In genomic region chr3:100260685-100261480, GRCh38 we compare ENCODE assay signal across 8 cellular contexts. TPM values are rescaled to one million over a fixed set of nuclear protein-coding genes. Genes with fewer than 3 reads are reported as not detected.
DNase-seq lines count a peak whose midpoint lies in the region; ATAC-seq and TF ChIP-seq lines count a peak whose summit lies in the region.

TBC1D23 (plus strand) TSS chr3:100260992; CDS start chr3:100261019, 27 bp downstream.

- H3K9me3 Mint-ChIP-seq in type B pancreatic cell: no peaks in the 10 kb centered on the region

- H3K4me3 Mint-ChIP-seq in type B pancreatic cell: peak within 1 kb of the TSS; percentile 98

- H3K27ac Mint-ChIP-seq in type B pancreatic cell: peak within 1 kb of the TSS; percentile 97

- TF ChIP-seq CTCF in GM13977 (IDR thresholded peaks at IDR 0.05; ENCODE audit: extremely low read depth, insufficient read depth, missing control alignments) (no peak), heart left ventricle (IDR thresholded peaks at IDR 0.05) (peak in 1 of 12 donors; percentile 29), type B pancreatic cell (conservative IDR thresholded peaks at IDR 0.05) (peak; percentile 14)

- peaks cover 52% of the 10 kb centered on the region for H3K4me1 Mint-ChIP-seq in type B pancreatic cell (ENCODE audit: unreplicated experiment)

- H3K27me3 ChIP-seq in heart left ventricle: no peaks in the 10 kb centered on the region

- H3K27me3 Mint-ChIP-seq in type B pancreatic cell: no peaks in the 10 kb centered on the region

- peak within 1 kb of the TSS; percentile 84 to 98 (median 92) for H3K27ac ChIP-seq in heart left ventricle

- no peaks in the 10 kb centered on the region for H3K36me3 ChIP-seq in heart left ventricle

- ATAC-seq in HG02884 (IDR thresholded peaks at IDR 0.05; ENCODE audit: unreplicated experiment) (peak; percentile 100), heart left ventricle (peak; percentile 99)

- peak; percentile 95 for DNase-seq in GM13977 (ENCODE audit: low spot score)
- peak; percentile 95 for DNase-seq in NCI-H146 treated with DMSO at 0.1 percent for 48 hours (lab: John Stamatoyannopoulos, UW; ENCODE audit: unreplicated experiment)
- peak; percentile 100 for DNase-seq in amniotic epithelial cell (ENCODE audit: low read depth)
- DNase-seq in heart left ventricle: peak; percentile 99
- DNase-seq in pons (ENCODE audit: low spot score): peak; percentile 100
- peak; percentile 97 for DNase-seq in type B pancreatic cell (ENCODE audit: extremely low spot score, unreplicated experiment)

- H3K36me3 Mint-ChIP-seq in type B pancreatic cell: no peaks in the 10 kb centered on the region

- peak; percentile 24 to 83 for TF ChIP-seq POLR2A in heart left ventricle (IDR thresholded peaks at IDR 0.05)

- in situ Hi-C loops in GM13977 (cut with MboI; ENCODE audit: low pct_unique_long_range_greater_than_20kb, low sequenced_read_pairs, unreplicated experiment): no loop called here

- peak within 1 kb of the TSS; percentile 66 to 97 (median 88) for H3K4me3 ChIP-seq in heart left ventricle

- no peaks in the 10 kb centered on the region for H3K9me3 ChIP-seq in heart left ventricle

- 0 to 1% (median 0%) methylated on average over 46 to 49 of the region's 49 CpGs for WGBS in heart left ventricle, 4 donors

- H3K4me1 ChIP-seq in heart left ventricle: peaks cover 0 to 67% (median 40%) of the 10 kb centered on the region in 12 donors

- intact Hi-C loops in T-helper 1 cell treated with Interleukin-12 subunit alpha and Interleukin-12 subunit beta and Interleukin-4 antibody, amounts not matched to agents 30 ng/mL and 1 ng/mL, for 36 hours (cut with micrococcal nuclease): loop anchor here (1.0 to 5.0 kb wide), 17 partner anchors 51 to 1738 kb away; partner anchors contain the start of genes CLDND1, CMSS1, LNP1 and NIT2
- intact Hi-C loops in heart left ventricle (cut with DNase I): loop anchor here in 2 of 10 donors (1.0 to 2.0 kb wide), 2 partner anchors 74 to 385 kb away; partner anchors contain the start of gene NIT2 (in 1 of the 2)

RNA-seq across cellular contexts. Expression of gene TBC1D23, which starts in this region (rescaled TPM):
- 32.3 and 34.1 TPM in 2 replicates for total RNA-seq in T-helper 1 cell treated with Interleukin-12 subunit alpha and Interleukin-12 subunit beta and Interleukin-4 antibody, amounts not matched to agents 30 ng/mL and 1 ng/mL, for 36 hours
- total RNA-seq in heart left ventricle: 10 to 100 TPM; 17.7 to 38.3 (median 32.9) TPM
- polyA plus RNA-seq in heart left ventricle: 10 to 100 TPM; 13.6 to 41.7 TPM
- 39.6 and 45.2 TPM in 2 replicates for total RNA-seq in type B pancreatic cell (ENCODE audit: low replicate concordance)

Comparison
In these comparisons a context has a peak if more than half of its experiments do, and no peak if none do; other contexts are left out.
1. Peak in every context shown above with its lines: DNase-seq, ATAC-seq, H3K4me3 ChIP-seq and H3K27ac ChIP-seq.